Comparison of ENCODE assay signal across 15 cellular contexts in the genomic region with DNA sequence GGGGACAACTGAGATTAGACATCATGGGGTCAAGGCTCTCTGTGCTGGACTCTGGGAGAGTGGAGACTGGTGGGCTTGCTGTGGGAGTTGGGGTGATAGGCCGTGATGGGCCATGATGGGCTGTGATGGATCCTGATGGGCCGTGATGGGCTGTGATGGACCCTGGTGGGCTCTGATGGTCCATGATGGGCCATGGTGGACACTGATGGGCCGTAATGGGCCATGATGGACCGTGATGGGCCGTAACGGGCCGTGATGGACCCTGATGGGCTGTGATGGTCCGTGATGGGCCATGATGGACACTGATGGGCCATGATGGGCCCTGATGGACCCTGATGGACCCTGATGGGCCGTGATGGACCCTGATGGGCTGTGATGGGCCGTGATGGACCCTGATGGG. TPM values are rescaled to one million over a fixed set of nuclear protein-coding genes. Genes with fewer than 3 reads are reported as not detected.
DNase-seq lines count a peak whose midpoint lies in the region; ATAC-seq and TF ChIP-seq lines count a peak whose summit lies in the region.
"Had no signal": no experiment of that assay in that cellular context is flagged by ENCODE, and none has a peak within 500 bp of the region (broad histone marks: within the 10 kb centered on the region; RNA-seq: fewer than 3 reads in every experiment).

No MANE protein-coding gene starts in this region.

- POLR2A ChIA-PET in MCF 10A (lab: Yijun Ruan, JAX): interaction anchor here (2.0 kb wide), 1 partner anchor 12 kb away, joined by 4 read pairs; no protein-coding TSS in a partner anchor
- POLR2A ChIA-PET in CD4-positive, alpha-beta memory T cell (lab: Charles Lee; ENCODE audit: partially characterized antibody): interaction anchor here (1.3 kb wide), 1 partner anchor 11 kb away, joined by 8 read pairs; no protein-coding TSS in a partner anchor

- intact Hi-C loops in MCF 10A (cut with micrococcal nuclease): no loop called here
- intact Hi-C loops in mammary epithelial cell (cut with micrococcal nuclease): no loop called here
- intact Hi-C loops in CD4-positive, alpha-beta memory T cell (cut with micrococcal nuclease): no loop called here
- intact Hi-C loops in sigmoid colon (cut with DNase I): no loop called here

- H3K9me3 Mint-ChIP-seq in MCF 10A (ENCODE audit: unreplicated experiment): no peaks in the 10 kb centered on the region
- H3K9me3 Mint-ChIP-seq in CD4-positive, alpha-beta memory T cell: no peaks in the 10 kb centered on the region
- H3K9me3 Mint-ChIP-seq in central memory CD8-positive, alpha-beta T cell: no peaks in the 10 kb centered on the region
- H3K9me3 Mint-ChIP-seq: CD8-positive, alpha-beta memory T cell had no signal

- no peaks in the 10 kb centered on the region for H4K20me1 ChIP-seq in mammary epithelial cell (ENCODE audit: insufficient read depth, low read length)

- peaks cover 81% of the 10 kb centered on the region for H3K79me2 ChIP-seq in mammary epithelial cell (ENCODE audit: insufficient read depth, low read length)

- TF ChIP-seq CTCF in MCF 10A (IDR thresholded peaks at IDR 0.05; ENCODE audit: unreplicated experiment) (no peak), mammary epithelial cell (conservative IDR thresholded peaks at IDR 0.05 in 1 of 2, IDR thresholded peaks at IDR 0.05 in 1 of 2; ENCODE audit: extremely low read depth in 1 of 2, insufficient read depth in 1 of 2, low read depth in 1 of 2, low read length in 2 of 2) (no peak), sigmoid colon (IDR thresholded peaks at IDR 0.05) (no peak)

- no peak overlapping the region for H2AFZ ChIP-seq in mammary epithelial cell (ENCODE audit: low read depth, low read length)

- no peak overlapping the region for H3K4me2 ChIP-seq in mammary epithelial cell (ENCODE audit: insufficient read depth, low read depth, low read length)
- H3K4me2 ChIP-seq: BLaER1 had no signal

- H3K4me1 ChIP-seq in mammary epithelial cell (ENCODE audit: insufficient read depth, low read length) (no peaks in the 10 kb centered on the region), sigmoid colon (peaks cover 0 to 12% (median 9%) of the 10 kb centered on the region in 4 donors)
- H3K4me1 ChIP-seq in CD4-positive, alpha-beta memory T cell (ENCODE audit: insufficient read depth, low read length): peaks cover 19% of the 10 kb centered on the region
- H3K4me1 ChIP-seq: BLaER1 had no signal

- H3K4me3 Mint-ChIP-seq in MCF 10A (ENCODE audit: unreplicated experiment): no peak overlapping the region
- H3K4me3 Mint-ChIP-seq in CD4-positive, alpha-beta memory T cell: no peak overlapping the region
- no peak overlapping the region for H3K4me3 Mint-ChIP-seq in central memory CD8-positive, alpha-beta T cell
- H3K4me3 Mint-ChIP-seq: CD8-positive, alpha-beta memory T cell; H9 had no signal

- H3K27me3 ChIP-seq in mammary epithelial cell (ENCODE audit: insufficient read depth, low read length) (no peaks in the 10 kb centered on the region), sigmoid colon (no peaks in the 10 kb centered on the region)
- H3K27me3 ChIP-seq in CD4-positive, alpha-beta memory T cell (ENCODE audit: insufficient read depth, low read length): no peaks in the 10 kb centered on the region
- H3K27me3 ChIP-seq: BLaER1, Peyer's patch had no signal

- H3K36me3 ChIP-seq in mammary epithelial cell (ENCODE audit: insufficient read depth, low read length) (peaks cover 20% of the 10 kb centered on the region), sigmoid colon (peaks cover 10 to 46% (median 14%) of the 10 kb centered on the region in 4 donors)
- peaks cover 41% of the 10 kb centered on the region for H3K36me3 ChIP-seq in CD4-positive, alpha-beta memory T cell (ENCODE audit: insufficient read depth, low read length)

- no peak for TF ChIP-seq EP300 in sigmoid colon (IDR thresholded peaks at IDR 0.05)

- WGBS in mammary epithelial cell (ENCODE audit: low coverage, missing lambda C conversion rate): 88% methylated on average over 8 of the region's 10 CpGs
- 98% methylated on average over 10 of the region's 10 CpGs for WGBS in sigmoid colon, 2 donors

- dilution Hi-C loops in mammary epithelial cell (cut with HindIII; ENCODE audit: low sequenced_read_pairs): loop anchor here (5.0 kb wide), 1 partner anchor 83 kb away; no protein-coding TSS in a partner anchor

- in situ Hi-C loops in mammary epithelial cell (cut with MboI; ENCODE audit: low sequenced_read_pairs in 2 of 2): no loop called here

- H3K4me1 Mint-ChIP-seq in MCF 10A (ENCODE audit: insufficient read depth, unreplicated experiment): peaks cover 22% of the 10 kb centered on the region
- H3K4me1 Mint-ChIP-seq in CD4-positive, alpha-beta memory T cell: peaks cover 22 to 40% (median 30%) of the 10 kb centered on the region in 4 donors
- H3K4me1 Mint-ChIP-seq in central memory CD8-positive, alpha-beta T cell: peaks cover 57% of the 10 kb centered on the region

- BruUV-seq in MCF 10A (replicated peaks; lab: Mats Ljungman, UMichigan): no TSS peak
- no TSS peak for BruUV-seq in mammary epithelial cell (replicated peaks; lab: Mats Ljungman, UMichigan)

- H3K9ac ChIP-seq in mammary epithelial cell (ENCODE audit: insufficient read depth, low read length): no peak overlapping the region
- H3K9ac ChIP-seq: BLaER1 had no signal

- no peak for ATAC-seq in central memory CD8-positive, alpha-beta T cell (replicated peaks; ENCODE audit: extremely low read depth, poor library complexity, severe bottlenecking)
- no peak for ATAC-seq in GM18502 (IDR thresholded peaks at IDR 0.05; ENCODE audit: poor library complexity, unreplicated experiment)
- ATAC-seq: GM12878 had no signal

- no peak for TF ChIP-seq POLR2A in sigmoid colon (IDR thresholded peaks at IDR 0.05)

- no peak overlapping the region for H3K4me3 ChIP-seq in mammary epithelial cell (replicated peaks in 1 of 3; ENCODE audit: insufficient read depth in 1 of 3, low read depth in 2 of 3, low read length in 3 of 3)
- H3K4me3 ChIP-seq in CD4-positive, alpha-beta memory T cell (ENCODE audit: low read length in 2 of 2): no peak overlapping the region
- H3K4me3 ChIP-seq in sigmoid colon: no peak overlapping the region
- H3K4me3 ChIP-seq: BLaER1, GM12878, Peyer's patch had no signal

- H3K27ac ChIP-seq in mammary epithelial cell (ENCODE audit: insufficient read depth, low read depth, low read length) (no peak overlapping the region), sigmoid colon (no peak overlapping the region)
- H3K27ac ChIP-seq in CD4-positive, alpha-beta memory T cell (ENCODE audit: low read depth, low read length): no peak overlapping the region
- H3K27ac ChIP-seq: BLaER1, Peyer's patch had no signal

- peaks cover 97% of the 10 kb centered on the region for H3K36me3 Mint-ChIP-seq in MCF 10A (ENCODE audit: insufficient read depth, unreplicated experiment)
- H3K36me3 Mint-ChIP-seq in CD4-positive, alpha-beta memory T cell: peaks cover 54 to 71% of the 10 kb centered on the region in 2 donors
- peaks cover 24% of the 10 kb centered on the region for H3K36me3 Mint-ChIP-seq in central memory CD8-positive, alpha-beta T cell (ENCODE audit: insufficient read depth)

- H3K9me3 ChIP-seq in mammary epithelial cell (replicated peaks; ENCODE audit: insufficient read depth, low read length): no peaks in the 10 kb centered on the region
- no peaks in the 10 kb centered on the region for H3K9me3 ChIP-seq in CD4-positive, alpha-beta memory T cell (ENCODE audit: control insufficient read depth in 1 of 2, low read length in 2 of 2)
- H3K9me3 ChIP-seq in sigmoid colon: no peaks in the 10 kb centered on the region
- H3K9me3 ChIP-seq: Peyer's patch had no signal

- no peak for DNase-seq in MCF 10A (ENCODE audit: unreplicated experiment)
- no peak for DNase-seq in mammary epithelial cell
- no peak for DNase-seq in CD4-positive, alpha-beta memory T cell
- DNase-seq in central memory CD8-positive, alpha-beta T cell (ENCODE audit: low spot score in 2 of 2): no peak
- DNase-seq in sigmoid colon: peak; percentile 21
- no peak for DNase-seq in SKM-1 (lab: John Stamatoyannopoulos, UW; ENCODE audit: unreplicated experiment)
- DNase-seq: CD8-positive, alpha-beta memory T cell; EL; H9; NCI-H2171; NCI-H446; Peyer's patch had no signal

- no peaks in the 10 kb centered on the region for H3K27me3 Mint-ChIP-seq in MCF 10A (ENCODE audit: insufficient read depth, unreplicated experiment)
- H3K27me3 Mint-ChIP-seq in CD4-positive, alpha-beta memory T cell: no peaks in the 10 kb centered on the region
- H3K27me3 Mint-ChIP-seq in central memory CD8-positive, alpha-beta T cell: no peaks in the 10 kb centered on the region

- CTCF ChIA-PET in MCF 10A (lab: Yijun Ruan, JAX) (interaction anchor here (1.1 to 3.8 kb wide), 5 partner anchors 13 to 72 kb away, joined by 3 to 21 read pairs (median 6); no protein-coding TSS in a partner anchor), mammary epithelial cell (lab: Charles Lee; ENCODE audit: low non-redundant PET) (no interaction called here)
- CTCF ChIA-PET in CD4-positive, alpha-beta memory T cell (lab: Charles Lee; ENCODE audit: partially characterized antibody): interaction anchor here (1.0 to 2.1 kb wide), 3 partner anchors 14 to 77 kb away, joined by 3 to 8 read pairs (median 3); no protein-coding TSS in a partner anchor

- peak overlapping the region; percentile 67 for H3K27ac Mint-ChIP-seq in MCF 10A (ENCODE audit: low read depth, unreplicated experiment)
- H3K27ac Mint-ChIP-seq in CD4-positive, alpha-beta memory T cell: peak overlapping the region in 5 of 7 donors; percentile 12 to 79 (median 72)
- H3K27ac Mint-ChIP-seq in central memory CD8-positive, alpha-beta T cell (ENCODE audit: low read depth): peak overlapping the region; percentile 83
- H3K27ac Mint-ChIP-seq: H9 had no signal

RNA-seq across cellular contexts. Expression of gene LPIN1, which starts 18.5 kb away (rescaled TPM):
- 47.0 and 65.7 TPM in 2 replicates for total RNA-seq in MCF 10A (2022)
- total RNA-seq in mammary epithelial cell: 10 to 100 TPM; 28.3 to 54.8 TPM
- 58.5 TPM for polyA plus RNA-seq in mammary epithelial cell
- 66.3 TPM for polyA minus RNA-seq in mammary epithelial cell
- total RNA-seq in CD4-positive, alpha-beta memory T cell: 10 to 100 TPM; 74.3 to 83.9 TPM
- 10 to 100 TPM; 13.3 to 28.7 TPM for polyA plus RNA-seq in CD4-positive, alpha-beta memory T cell
- total RNA-seq in sigmoid colon: 10 to 100 TPM; 27.5 to 37.4 (median 30.6) TPM
- polyA plus RNA-seq in sigmoid colon: 10 to 100 TPM in 1 of 3 donors, 1 to 10 TPM in 2; 4.2 to 29.2 (median 4.9) TPM
